1 cellular context compared by ENCODE assay signal in genomic region chr7:99278180-99278579, GRCh38.
TF ChIP-seq lines count a peak whose summit lies in the region.

No MANE protein-coding gene starts in this region.

TF ChIP-seq in HepG2, 621 proteins besides CTCF, POLR2A, EP300 and RAD21 (continued from another document):
- TF ChIP-seq GPN1 (CRISPR knock-in tag; IDR thresholded peaks at IDR 0.05; ENCODE audit: borderline replicate concordance) (no peak), GRHL1 (CRISPR knock-in tag; conservative IDR thresholded peaks at IDR 0.05) (no peak)
